In genomic region chr12:26831959-26832816, GRCh38 we compare ENCODE assay signal across 8 cellular contexts. TPM values are rescaled to one million over a fixed set of nuclear protein-coding genes. Genes with fewer than 3 reads are reported as not detected.
DNase-seq lines count a peak whose midpoint lies in the region; ATAC-seq lines count a peak whose summit lies in the region.

No MANE protein-coding gene starts in this region.

- CTCF ChIA-PET in activated CD4-positive, alpha-beta memory T cell treated with anti-CD3 and anti-CD28 coated beads for 36 hours (lab: Charles Lee), result interaction anchor here (0.7 to 2.9 kb wide), 15 partner anchors 14 to 474 kb away, joined by 3 to 33 read pairs (median 4); partner anchors contain the start of gene TM7SF3

- POLR2A ChIA-PET in activated CD4-positive, alpha-beta memory T cell treated with anti-CD3 and anti-CD28 coated beads for 36 hours (lab: Charles Lee), result interaction anchor here (0.7 to 1.9 kb wide), 6 partner anchors 84 to 710 kb away, joined by 3 to 7 read pairs (median 4); partner anchors contain the start of gene MED21

- peak overlapping the region; percentile 99 for H3K4me3 Mint-ChIP-seq in activated CD4-positive, alpha-beta memory T cell treated with anti-CD3 and anti-CD28 coated beads for 36 hours
- H3K4me3 Mint-ChIP-seq in memory B cell, result peak overlapping the region; percentile 98

- no peaks in the 10 kb centered on the region for H3K36me3 Mint-ChIP-seq in activated CD4-positive, alpha-beta memory T cell treated with anti-CD3 and anti-CD28 coated beads for 36 hours
- no peaks in the 10 kb centered on the region for H3K36me3 Mint-ChIP-seq in memory B cell

- peak; percentile 79 for DNase-seq in AG08396 (ENCODE audit: low spot score)
- DNase-seq in NCI-H69 (lab: John Stamatoyannopoulos, UW), result peak; percentile 56
- DNase-seq in activated CD4-positive, alpha-beta memory T cell treated with anti-CD3 and anti-CD28 coated beads for 36 hours, result peak; percentile 80
- peak; percentile 48 for DNase-seq in effector CD4-positive, alpha-beta T cell
- DNase-seq in memory B cell (ENCODE audit: low spot score in 2 of 2), result peak; percentile 68 to 69
- DNase-seq in stimulated activated CD8-positive, alpha-beta memory T cell treated with anti-CD3 and anti-CD28 coated beads, Interleukin-15, amount 100 ng/mL, for 1 hour (ENCODE audit: low read depth), result peak; percentile 30

- peak overlapping the region; percentile 98 for H3K27ac Mint-ChIP-seq in activated CD4-positive, alpha-beta memory T cell treated with anti-CD3 and anti-CD28 coated beads for 36 hours
- peak overlapping the region; percentile 98 for H3K27ac Mint-ChIP-seq in memory B cell

- intact Hi-C loops in activated CD4-positive, alpha-beta memory T cell treated with anti-CD3 and anti-CD28 coated beads for 36 hours (cut with micrococcal nuclease), result no loop called here

- H3K27me3 Mint-ChIP-seq in activated CD4-positive, alpha-beta memory T cell treated with anti-CD3 and anti-CD28 coated beads for 36 hours, result no peaks in the 10 kb centered on the region
- no peaks in the 10 kb centered on the region for H3K27me3 Mint-ChIP-seq in memory B cell

- no peaks in the 10 kb centered on the region for H3K9me3 Mint-ChIP-seq in activated CD4-positive, alpha-beta memory T cell treated with anti-CD3 and anti-CD28 coated beads for 36 hours
- no peaks in the 10 kb centered on the region for H3K9me3 Mint-ChIP-seq in memory B cell

- H3K4me1 Mint-ChIP-seq in activated CD4-positive, alpha-beta memory T cell treated with anti-CD3 and anti-CD28 coated beads for 36 hours (ENCODE audit: low read depth), result peaks cover 42% of the 10 kb centered on the region
- peaks cover 35% of the 10 kb centered on the region for H3K4me1 Mint-ChIP-seq in memory B cell

- ATAC-seq in GM18867 (IDR thresholded peaks at IDR 0.05; ENCODE audit: unreplicated experiment), result peak; percentile 49
- peak; percentile 39 for ATAC-seq in HG03066 (IDR thresholded peaks at IDR 0.05; ENCODE audit: low read depth, unreplicated experiment)
- ATAC-seq in memory B cell (ENCODE audit: low read depth), result peak; percentile 62

RNA-seq across cellular contexts. Expression of gene ITPR2, which starts 0.8 kb away (rescaled TPM):
- total RNA-seq in activated CD4-positive, alpha-beta memory T cell treated with anti-CD3 and anti-CD28 coated beads for 36 hours, result 10 to 100 TPM; 23.7 to 25.0 TPM

Comparison
In these comparisons a context has a peak if more than half of its experiments do, and no peak if none do; other contexts are left out.
1. Peak in every context shown above with its lines: DNase-seq and ATAC-seq.
2. DNase-seq: peak in every context shown above with its lines; median percentile 80 in activated CD4-positive, alpha-beta memory T cell treated with anti-CD3 and anti-CD28 coated beads for 36 hours; 79 in AG08396; 68 in memory B cell; 56 in NCI-H69; 48 in effector CD4-positive, alpha-beta T cell; 30 in stimulated activated CD8-positive, alpha-beta memory T cell treated with anti-CD3 and anti-CD28 coated beads, Interleukin-15, amount 100 ng/mL, for 1 hour.